9 cellular contexts compared by ENCODE assay signal in genomic region chr10:72250666-72251065, GRCh38. TPM values are rescaled to one million over a fixed set of nuclear protein-coding genes. Genes with fewer than 3 reads are reported as not detected.
DNase-seq lines count a peak whose midpoint lies in the region; ATAC-seq and TF ChIP-seq lines count a peak whose summit lies in the region.
"Had no signal": no experiment of that assay in that cellular context is flagged by ENCODE, and none has a peak within 500 bp of the region (broad histone marks: within the 10 kb centered on the region; RNA-seq: fewer than 3 reads in every experiment).

No MANE protein-coding gene starts in this region.

- H3K9me2 ChIP-seq in OCI-LY1 (ENCODE audit: low read depth, low read length): no peaks in the 10 kb centered on the region

- H3K27me3 ChIP-seq in AG04450 (ENCODE audit: control insufficient read depth, insufficient read depth, low read length) (no peaks in the 10 kb centered on the region), OCI-LY1 (ENCODE audit: insufficient read depth, low read length) (no peaks in the 10 kb centered on the region)

- H3K4me3 ChIP-seq in AG04450 (ENCODE audit: low read depth, low read length) (no peak overlapping the region), OCI-LY1 (ENCODE audit: low read depth, low read length, poor library complexity, severe bottlenecking) (no peak overlapping the region)

- no peaks in the 10 kb centered on the region for H4K20me1 ChIP-seq in OCI-LY1 (ENCODE audit: insufficient read depth, low read length)

- no peaks in the 10 kb centered on the region for H3K36me3 Mint-ChIP-seq in naive thymus-derived CD8-positive, alpha-beta T cell
- no peaks in the 10 kb centered on the region for H3K36me3 Mint-ChIP-seq in glutamatergic neuron (ENCODE audit: unreplicated experiment)

- H3K27ac Mint-ChIP-seq in naive thymus-derived CD8-positive, alpha-beta T cell: peak overlapping the region; percentile 68 to 95 (median 91)
- no peak overlapping the region for H3K27ac Mint-ChIP-seq in glutamatergic neuron (ENCODE audit: unreplicated experiment)

- no peaks in the 10 kb centered on the region for H3K36me3 ChIP-seq in OCI-LY1 (ENCODE audit: insufficient read depth, low read length)

- no peaks in the 10 kb centered on the region for H3K27me3 Mint-ChIP-seq in naive thymus-derived CD8-positive, alpha-beta T cell
- peaks cover 2% of the 10 kb centered on the region for H3K27me3 Mint-ChIP-seq in glutamatergic neuron (ENCODE audit: unreplicated experiment)

- no peaks in the 10 kb centered on the region for H3K9me3 ChIP-seq in AG04450 (ENCODE audit: control insufficient read depth, insufficient read depth, low read length)
- no peaks in the 10 kb centered on the region for H3K9me3 ChIP-seq in OCI-LY1 (ENCODE audit: low read length)

- peaks cover 61% of the 10 kb centered on the region for H3K4me1 ChIP-seq in OCI-LY1 (ENCODE audit: insufficient read depth, low read length, severe bottlenecking)

- POLR2A ChIA-PET in AG04450 (lab: Yijun Ruan, JAX): interaction anchor here (0.6 kb wide), 1 partner anchor 11 kb away, joined by 3 read pairs; no protein-coding TSS in a partner anchor
- POLR2A ChIA-PET in naive thymus-derived CD8-positive, alpha-beta T cell (lab: Charles Lee): interaction anchor here (1.0 to 9.5 kb wide), 4 partner anchors 17 to 47 kb away, joined by 3 to 83 read pairs (median 23); partner anchors contain the start of genes ANAPC16, ASCC1 and DDIT4

- peaks cover 15% of the 10 kb centered on the region for H3F3A ChIP-seq in OCI-LY1 (ENCODE audit: insufficient read depth, low read length)

- peaks cover 48 to 95% (median 87%) of the 10 kb centered on the region in 4 donors for H3K4me1 Mint-ChIP-seq in naive thymus-derived CD8-positive, alpha-beta T cell
- peaks cover 19% of the 10 kb centered on the region for H3K4me1 Mint-ChIP-seq in glutamatergic neuron (ENCODE audit: low read depth, unreplicated experiment)

- no peak for ATAC-seq in naive thymus-derived CD8-positive, alpha-beta T cell

- DNase-seq in AG04450 (ENCODE audit: low read depth, low spot score) (no peak), dermis blood vessel endothelial cell (peak; percentile 25), glutamatergic neuron (no peak), SK-N-DZ (ENCODE audit: low spot score) (no peak), iPS-NIHi7 (ENCODE audit: extremely low spot score) (no peak)
- DNase-seq in naive thymus-derived CD8-positive, alpha-beta T cell: no peak
- DNase-seq in stimulated activated CD4-positive, alpha-beta T cell treated with anti-CD3 and anti-CD28 coated beads, Interleukin-2, amount 100 ng/mL, for 24 hours: no peak
- DNase-seq: activated CD8-positive, alpha-beta memory T cell treated with anti-CD3 and anti-CD28 coated beads, Interleukin-2, amount 50 U/mL, for 48 hours had no signal

- H3K4me3 Mint-ChIP-seq in naive thymus-derived CD8-positive, alpha-beta T cell: peak overlapping the region; percentile 25 to 80 (median 59)
- no peak overlapping the region for H3K4me3 Mint-ChIP-seq in glutamatergic neuron (ENCODE audit: unreplicated experiment)

- H2AFZ ChIP-seq in OCI-LY1 (ENCODE audit: low read length): no peak overlapping the region

- TF ChIP-seq CTCF in AG04450 (IDR thresholded peaks at IDR 0.05; ENCODE audit: low read depth, low read length): no peak
- no peak for TF ChIP-seq CTCF in OCI-LY1 (IDR thresholded peaks at IDR 0.05; ENCODE audit: low read length)
- TF ChIP-seq CTCF in glutamatergic neuron (IDR thresholded peaks at IDR 0.05; ENCODE audit: partially characterized antibody, unreplicated experiment): no peak

- CTCF ChIA-PET in AG04450 (lab: Charles Lee): no interaction called here

- H3K9me3 Mint-ChIP-seq in naive thymus-derived CD8-positive, alpha-beta T cell: no peaks in the 10 kb centered on the region
- peaks cover 2% of the 10 kb centered on the region for H3K9me3 Mint-ChIP-seq in glutamatergic neuron (ENCODE audit: unreplicated experiment)

- no peak overlapping the region for H3K4me2 ChIP-seq in OCI-LY1 (ENCODE audit: low read length)

- H3K79me2 ChIP-seq in OCI-LY1 (ENCODE audit: insufficient read depth, low read length): no peaks in the 10 kb centered on the region

- peak overlapping the region; percentile 21 for H3K27ac ChIP-seq in AG04450 (ENCODE audit: low read depth, low read length)
- H3K27ac ChIP-seq in OCI-LY1 (ENCODE audit: low read depth, low read length, poor library complexity, severe bottlenecking): peak overlapping the region; percentile 61

- no peak overlapping the region for H3K9ac ChIP-seq in OCI-LY1 (ENCODE audit: low read length)

RNA-seq across cellular contexts. Expression of gene DDIT4, which starts 23.1 kb away (rescaled TPM):
- 103 and 120 TPM in 2 replicates for polyA plus RNA-seq in AG04450 (2011; rRNA removed)
- 110 and 132 TPM in 2 replicates for polyA minus RNA-seq in AG04450 (2011; rRNA and poly(A)+ RNA removed)
- total RNA-seq in dermis blood vessel endothelial cell: 146 and 173 TPM in 2 replicates
- 10 to 100 TPM; 23.8 to 29.6 TPM for total RNA-seq in naive thymus-derived CD8-positive, alpha-beta T cell
- 100 to 1,000 TPM in 2 of 3 donors, 10 to 100 TPM in 1; 68.0 to 190 (median 189) TPM for polyA plus RNA-seq in naive thymus-derived CD8-positive, alpha-beta T cell
- 153 TPM for total RNA-seq in glutamatergic neuron (ENCODE audit: unreplicated experiment)
- 50.3 and 61.1 TPM in 2 replicates for polyA plus RNA-seq in SK-N-DZ (2014; cell fraction: cytosol; rRNA removed)
- polyA plus RNA-seq in SK-N-DZ (2014; cell fraction: nucleus; rRNA removed): 30.1 and 38.3 TPM in 2 replicates

RNA-seq across cellular contexts. Expression of gene ASCC1, which starts 34.6 kb away (rescaled TPM):
- polyA plus RNA-seq in AG04450 (2011; rRNA removed): 36.3 and 43.7 TPM in 2 replicates
- polyA minus RNA-seq in AG04450 (2011; rRNA and poly(A)+ RNA removed): 20.2 and 33.2 TPM in 2 replicates
- total RNA-seq in dermis blood vessel endothelial cell (33.5 and 38.3 TPM in 2 replicates), glutamatergic neuron (ENCODE audit: unreplicated experiment) (33.3 TPM)
- total RNA-seq in naive thymus-derived CD8-positive, alpha-beta T cell: 10 to 100 TPM; 23.8 to 24.7 TPM
- 10 to 100 TPM; 21.2 to 44.4 (median 31.4) TPM for polyA plus RNA-seq in naive thymus-derived CD8-positive, alpha-beta T cell
- polyA plus RNA-seq in SK-N-DZ (2014; cell fraction: cytosol; rRNA removed): 39.5 and 50.1 TPM in 2 replicates
- polyA plus RNA-seq in SK-N-DZ (2014; cell fraction: nucleus; rRNA removed): 23.2 and 23.7 TPM in 2 replicates

RNA-seq across cellular contexts. Expression of gene ANAPC16, which starts 34.9 kb away (rescaled TPM):
- polyA plus RNA-seq in AG04450 (2011; rRNA removed): 51.1 and 67.0 TPM in 2 replicates
- 11.9 and 16.6 TPM in 2 replicates for polyA minus RNA-seq in AG04450 (2011; rRNA and poly(A)+ RNA removed)
- total RNA-seq in dermis blood vessel endothelial cell (51.5 and 54.5 TPM in 2 replicates), glutamatergic neuron (ENCODE audit: unreplicated experiment) (37.0 TPM)
- 100 to 1,000 TPM; 121 to 128 TPM for total RNA-seq in naive thymus-derived CD8-positive, alpha-beta T cell
- 100 to 1,000 TPM; 419 to 453 (median 444) TPM for polyA plus RNA-seq in naive thymus-derived CD8-positive, alpha-beta T cell
- 96.1 and 104 TPM in 2 replicates for polyA plus RNA-seq in SK-N-DZ (2014; cell fraction: cytosol; rRNA removed)
- polyA plus RNA-seq in SK-N-DZ (2014; cell fraction: nucleus; rRNA removed): 51.8 and 51.9 TPM in 2 replicates
